ENCODE assay signal across 8 cellular contexts in the genomic region with DNA sequence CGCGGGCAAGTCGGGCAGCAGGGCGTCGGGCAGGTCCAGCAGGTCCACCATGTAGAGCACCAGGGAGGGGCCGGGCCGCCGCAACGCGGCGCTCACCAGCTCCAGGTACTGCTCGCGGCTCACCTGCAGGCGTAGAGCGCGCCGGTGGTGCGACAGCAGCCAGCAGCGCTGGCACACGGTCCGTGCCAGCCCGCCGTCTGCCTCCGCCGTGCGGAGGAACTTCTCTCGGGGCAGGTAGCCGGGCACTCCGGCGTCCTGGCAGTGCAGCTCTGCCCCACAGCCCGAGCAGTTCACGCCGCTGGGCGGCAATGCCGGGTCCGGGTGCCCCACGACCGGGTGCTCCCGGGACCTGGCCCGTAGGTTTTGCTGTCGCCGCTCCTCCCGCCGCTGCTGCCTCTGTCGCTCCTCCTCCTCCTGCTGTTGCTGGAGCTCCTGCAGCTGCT. TPM values are rescaled to one million over a fixed set of nuclear protein-coding genes. Genes with fewer than 3 reads are reported as not detected.
DNase-seq lines count a peak whose midpoint lies in the region; ATAC-seq and TF ChIP-seq lines count a peak whose summit lies in the region.

No MANE protein-coding gene starts in this region.

- peaks cover 35% of the 10 kb centered on the region for H3K36me3 Mint-ChIP-seq in T-cell

- DNase-seq in AG20443 (ENCODE audit: low spot score): peak; percentile 55
- peak; percentile 7 to 62 (median 45) for DNase-seq in T-cell
- DNase-seq in breast epithelium (ENCODE audit: low spot score in 2 of 2): peak in 1 of 2 donors; percentile 58
- DNase-seq in left kidney (ENCODE audit: low read depth, low spot score): peak; percentile 77
- DNase-seq in stimulated activated CD4-positive, alpha-beta T cell treated with anti-CD3 and anti-CD28 coated beads, TNF-alpha, amount 100 ng/mL, for 24 hours (ENCODE audit: low read depth in 3 of 3): peak in 2 of 3 experiments; percentile 16 to 27
- DNase-seq in DMS153 (lab: John Stamatoyannopoulos, UW): no peak

- peak; percentile 29 for ATAC-seq in GM18909 (IDR thresholded peaks at IDR 0.05; ENCODE audit: poor library complexity, unreplicated experiment)
- peak; percentile 27 for ATAC-seq in HG03196 (IDR thresholded peaks at IDR 0.05; ENCODE audit: unreplicated experiment)
- ATAC-seq in T-cell (replicated peaks in 1 of 4): peak; percentile 51 to 62 (median 54)

- POLR2A ChIA-PET in T-cell (lab: Charles Lee): interaction anchor here (0.5 to 2.9 kb wide), 13 partner anchors 22 to 590 kb away, joined by 3 to 26 read pairs (median 5); a partner anchor contains a TSS

- peak overlapping the region; percentile 83 to 95 (median 91) for H3K4me3 ChIP-seq in breast epithelium

- no peak for TF ChIP-seq POLR2A in breast epithelium (IDR thresholded peaks at IDR 0.05)

- H3K4me1 Mint-ChIP-seq in T-cell: peaks cover 60 to 74% (median 63%) of the 10 kb centered on the region in 3 donors

- H3K9me3 ChIP-seq in breast epithelium: peaks cover 0 to 10% of the 10 kb centered on the region in 2 donors

- H3K27ac ChIP-seq in breast epithelium: peak overlapping the region; percentile 83 to 91

- CTCF ChIA-PET in T-cell (lab: Charles Lee): interaction anchor here (0.7 to 1.7 kb wide), 8 partner anchors 11 to 590 kb away, joined by 3 to 22 read pairs (median 4); a partner anchor contains a TSS

- intact Hi-C loops in breast epithelium (cut with DNase I; ENCODE audit: low total_unique reads): no loop called here

- H3K36me3 ChIP-seq in breast epithelium: peaks cover 18% of the 10 kb centered on the region

- H3K4me1 ChIP-seq in breast epithelium: peaks cover 0 to 12% of the 10 kb centered on the region in 2 donors

- no peaks in the 10 kb centered on the region for H3K27me3 Mint-ChIP-seq in T-cell

- H3K4me3 Mint-ChIP-seq in T-cell: peak overlapping the region; percentile 100

- H3K27me3 ChIP-seq in breast epithelium: no peaks in the 10 kb centered on the region

- peak overlapping the region; percentile 96 to 98 for H3K27ac Mint-ChIP-seq in T-cell

- no peak for TF ChIP-seq CTCF in breast epithelium (IDR thresholded peaks at IDR 0.05)

- H3K9me3 Mint-ChIP-seq in T-cell: peaks cover 0 to 10% (median 7%) of the 10 kb centered on the region in 3 donors

RNA-seq across cellular contexts. Expression of a gene that starts 0.5 kb away (rescaled TPM):
- total RNA-seq in T-cell (10 to 100 TPM; 15.2 to 27.2 (median 22.1) TPM), breast epithelium (10 to 100 TPM; 22.6 to 25.4 (median 23.7) TPM)

RNA-seq across cellular contexts. Expression of a gene that starts 1.8 kb away (rescaled TPM):
- 100 to 1,000 TPM in 3 of 5 donors, 10 to 100 TPM in 2; 79.4 to 112 (median 106) TPM for total RNA-seq in T-cell
- total RNA-seq in breast epithelium: 100 to 1,000 TPM in 1 of 3 donors, 10 to 100 TPM in 2; 66.1 to 112 (median 71.4) TPM
